ENCODE assay signal across 17 cellular contexts in genomic region chr20:47310729-47311128, GRCh38. TPM values are rescaled to one million over a fixed set of nuclear protein-coding genes. Genes with fewer than 3 reads are reported as not detected.
DNase-seq lines count a peak whose midpoint lies in the region; ATAC-seq, FAIRE-seq and TF ChIP-seq lines count a peak whose summit lies in the region.
"Had no signal": no experiment of that assay in that cellular context is flagged by ENCODE, and none has a peak within 500 bp of the region (broad histone marks: within the 10 kb centered on the region; RNA-seq: fewer than 3 reads in every experiment).

No MANE protein-coding gene starts in this region.

- no peak for TF ChIP-seq RAD21 in HepG2 (CRISPR knock-in tag; IDR thresholded peaks at IDR 0.05)

- FAIRE-seq in HepG2 (lab: Jason Lieb, UNC), result no peak
- FAIRE-seq: D721Med, islet of Langerhans had no signal

- H3K27ac ChIP-seq in HepG2 (ENCODE audit: extremely low read length, insufficient read depth, low read length) (peak overlapping the region; percentile 0), right lobe of liver (no peak overlapping the region)

- intact Hi-C loops in HepG2 (cut with micrococcal nuclease; ENCODE audit: unreplicated experiment), result no loop called here
- intact Hi-C loops in right lobe of liver (cut with DNase I), result no loop called here

- peaks cover 42 to 76% of the 10 kb centered on the region in 2 experiments for H3K36me3 ChIP-seq in HepG2 (replicated peaks in 1 of 2; ENCODE audit: control insufficient read depth in 1 of 2, insufficient read depth in 2 of 2, low read length in 2 of 2)
- peaks cover 0 to 11% (median 1%) of the 10 kb centered on the region in 4 donors for H3K36me3 ChIP-seq in right lobe of liver

- peaks cover 13% of the 10 kb centered on the region for H3K36me3 Mint-ChIP-seq in endothelial cell (ENCODE audit: low read depth, unreplicated experiment)
- peaks cover 35% of the 10 kb centered on the region for H3K36me3 Mint-ChIP-seq in osteocyte (ENCODE audit: unreplicated experiment)

- no TSS peak for BruUV-seq in HepG2 (replicated peaks; lab: Mats Ljungman, UMichigan)

- no peak overlapping the region for H2AFZ ChIP-seq in HepG2 (ENCODE audit: low read length)

- peaks cover 2% of the 10 kb centered on the region for H3K27me3 Mint-ChIP-seq in endothelial cell (ENCODE audit: unreplicated experiment)
- no peaks in the 10 kb centered on the region for H3K27me3 Mint-ChIP-seq in osteocyte (ENCODE audit: unreplicated experiment)
- H3K27me3 Mint-ChIP-seq: activated naive CD4-positive, alpha-beta T cell treated with anti-CD3 and anti-CD28 coated beads, Interleukin-2, amount 50 U/mL, for 24 hours had no signal

- H3K27me3 ChIP-seq in HepG2 (ENCODE audit: control insufficient read depth in 1 of 2, insufficient read depth in 2 of 2, low read length in 2 of 2) (no peaks in the 10 kb centered on the region), right lobe of liver (no peaks in the 10 kb centered on the region)
- H3K27me3 ChIP-seq: Peyer's patch had no signal

- POLR2A ChIA-PET in HepG2 (lab: Yijun Ruan, JAX), result interaction anchor here (2.7 kb wide), 1 partner anchor 50 kb away, joined by 8 read pairs; no protein-coding TSS in a partner anchor

- in situ Hi-C loops in HepG2 (cut with HindIII; ENCODE audit: extremely low pct_ligation_motif_present, low pct_unique_long_range_greater_than_20kb), result no loop called here

- TF ChIP-seq EP300 in HepG2 (IDR thresholded peaks at IDR 0.05; ENCODE audit: low read depth in 2 of 2, low read length in 2 of 2) (no peak), HepG2 (CRISPR knock-in tag; IDR thresholded peaks at IDR 0.05; ENCODE audit: borderline replicate concordance) (no peak)

- H3K9me3 Mint-ChIP-seq in endothelial cell (ENCODE audit: unreplicated experiment) (no peaks in the 10 kb centered on the region), osteocyte (ENCODE audit: unreplicated experiment) (no peaks in the 10 kb centered on the region)
- H3K9me3 Mint-ChIP-seq: activated naive CD4-positive, alpha-beta T cell treated with anti-CD3 and anti-CD28 coated beads, Interleukin-2, amount 50 U/mL, for 24 hours had no signal

- H3K4me1 ChIP-seq in HepG2 (ENCODE audit: insufficient read depth, low read length) (peaks cover 67% of the 10 kb centered on the region), right lobe of liver (no peaks in the 10 kb centered on the region)

- no peak overlapping the region for H3K4me2 ChIP-seq in HepG2 (ENCODE audit: low read depth, low read length)

- H3K9me3 ChIP-seq in HepG2 (ENCODE audit: low read length) (no peaks in the 10 kb centered on the region), right lobe of liver (no peaks in the 10 kb centered on the region)
- H3K9me3 ChIP-seq: Peyer's patch had no signal

- H3K4me1 Mint-ChIP-seq in endothelial cell (ENCODE audit: unreplicated experiment) (peaks cover 32% of the 10 kb centered on the region), osteocyte (ENCODE audit: unreplicated experiment) (peaks cover 49% of the 10 kb centered on the region)

- DNase-seq in HepG2 (ENCODE audit: low spot score) (no peak), right lobe of liver (no peak), endothelial cell (ENCODE audit: low spot score) (no peak), osteocyte (ENCODE audit: extremely low spot score, unreplicated experiment) (no peak), GM20000 (ENCODE audit: low spot score) (no peak)
- DNase-seq: activated CD8-positive, alpha-beta memory T cell treated with anti-CD3 and anti-CD28 coated beads, Interleukin-2, amount 50 U/mL, for 4 hours; caudate nucleus; NCI-H2081; NCI-H748 treated with DMSO at 0.1 percent for 48 hours; Peyer's patch had no signal

- H3K4me3 ChIP-seq in HepG2 (replicated peaks in 1 of 3; ENCODE audit: insufficient read depth in 1 of 3, low read depth in 2 of 3, low read length in 3 of 3) (no peak overlapping the region), right lobe of liver (no peak overlapping the region)
- H3K4me3 ChIP-seq: Peyer's patch had no signal

- TF ChIP-seq CTCF in HepG2 (CRISPR knock-in tag; IDR thresholded peaks at IDR 0.05) (no peak), right lobe of liver (IDR thresholded peaks at IDR 0.05) (no peak), endothelial cell (IDR thresholded peaks at IDR 0.05; ENCODE audit: unreplicated experiment) (no peak), osteocyte (IDR thresholded peaks at IDR 0.05) (no peak), GM20000 (IDR thresholded peaks at IDR 0.05; ENCODE audit: extremely low read depth, missing control alignments) (no peak)

- H3K4me3 Mint-ChIP-seq in endothelial cell (ENCODE audit: unreplicated experiment), result peak overlapping the region; percentile 21
- no peak overlapping the region for H3K4me3 Mint-ChIP-seq in osteocyte (ENCODE audit: unreplicated experiment)
- H3K4me3 Mint-ChIP-seq: activated naive CD4-positive, alpha-beta T cell treated with anti-CD3 and anti-CD28 coated beads, Interleukin-2, amount 50 U/mL, for 24 hours had no signal

- WGBS in HepG2 (ENCODE audit: low lambda C conversion rate), result 90% methylated on average over 8 of the region's 8 CpGs
- WGBS in right lobe of liver (ENCODE audit: insufficient coverage, low coverage, low lambda C conversion rate, missing lambda C conversion rate), result 75% methylated on average over 7 of the region's 8 CpGs

- CTCF ChIA-PET in HepG2 (lab: Yijun Ruan, JAX; ENCODE audit: low intra/inter-chr PET ratio, low total read pairs), result no interaction called here

- no peak for TF ChIP-seq POLR2A in HepG2 (IDR thresholded peaks at IDR 0.05; ENCODE audit: insufficient read depth in 1 of 2, low read depth in 2 of 2, low read length in 2 of 2)
- no peak for TF ChIP-seq POLR2A in right lobe of liver (IDR thresholded peaks at IDR 0.05)

- ATAC-seq in HepG2 (no peak), right lobe of liver (no peak), HG03280 (IDR thresholded peaks at IDR 0.05; ENCODE audit: unreplicated experiment) (no peak), GM21717 (IDR thresholded peaks at IDR 0.05; ENCODE audit: unreplicated experiment) (no peak), HG02870 (IDR thresholded peaks at IDR 0.05; ENCODE audit: unreplicated experiment) (no peak)
- ATAC-seq: activated CD4-positive, CD25-positive, alpha-beta regulatory T cell treated with anti-CD3 and anti-CD28 coated beads, Interleukin-2, amount 50 U/mL, for 24 hours had no signal

- H3K79me2 ChIP-seq in HepG2 (ENCODE audit: insufficient read depth, low read length), result peaks cover 94% of the 10 kb centered on the region

- peaks cover 81% of the 10 kb centered on the region for H4K20me1 ChIP-seq in HepG2 (ENCODE audit: insufficient read depth, low read length)

- no peak overlapping the region for H3K9ac ChIP-seq in HepG2 (ENCODE audit: insufficient read depth, low read depth, low read length)

- peak overlapping the region; percentile 85 for H3K27ac Mint-ChIP-seq in endothelial cell (ENCODE audit: unreplicated experiment)
- peak overlapping the region; percentile 58 for H3K27ac Mint-ChIP-seq in osteocyte (ENCODE audit: unreplicated experiment)

TF ChIP-seq in HepG2, 621 proteins besides CTCF, POLR2A, EP300 and RAD21:
- no peak for TF ChIP-seq ZNF44 (CRISPR knock-in tag; IDR thresholded peaks at IDR 0.05)
- peak; percentile 65 for TF ChIP-seq RBM22 (optimal IDR thresholded peaks at IDR 0.05; ENCODE audit: low read length)
- peak; percentile 29; the same call in 1 of the 2 replicates for TF ChIP-seq THAP7 (CRISPR knock-in tag; IDR thresholded peaks at IDR 0.05)

RNA-seq across cellular contexts. Expression of gene ZMYND8, which starts 45.8 kb away (rescaled TPM):
- 53.9 and 71.9 TPM in 2 replicates for total RNA-seq in HepG2 (2016; rRNA removed; fragmentation: Illumina TruSeq; extraction: Trizol)
- 45.3 and 50.7 TPM in 2 replicates for total RNA-seq in HepG2 (2016; cell fraction: cytosol; rRNA removed; fragmentation: Illumina TruSeq; extraction: Trizol; ENCODE audit: low read depth)
- 54.7 and 64.5 TPM in 2 replicates for total RNA-seq in HepG2 (2016; cell fraction: insoluble cytoplasmic fraction; rRNA removed; fragmentation: Illumina TruSeq; extraction: Trizol)
- total RNA-seq in HepG2 (2016; cell fraction: membrane; rRNA removed; fragmentation: Illumina TruSeq; extraction: Trizol), result 30.6 and 34.0 TPM in 2 replicates
- total RNA-seq in HepG2 (2016; cell fraction: nucleus; rRNA removed; fragmentation: Illumina TruSeq; extraction: Trizol), result 90.9 and 106 TPM in 2 replicates
- 81.4 and 84.7 TPM in 2 replicates for polyA plus RNA-seq in HepG2 (2011; rRNA removed)
- 41.2 and 45.2 TPM in 2 replicates for polyA plus RNA-seq in HepG2 (2011; cell fraction: cytosol; rRNA removed)
- polyA plus RNA-seq in HepG2 (2011; cell fraction: nucleus; rRNA removed), result 139 and 149 TPM in 2 replicates
- 50.4 and 60.2 TPM in 2 replicates for polyA plus RNA-seq in HepG2 (2012)
- polyA plus RNA-seq in HepG2 (2016; cell fraction: cytosol; fragmentation: Illumina TruSeq; extraction: Trizol; ENCODE audit: low read depth), result 1.9 and 2.5 TPM in 2 replicates
- 42.7 and 55.7 TPM in 2 replicates for polyA plus RNA-seq in HepG2 (2016; cell fraction: insoluble cytoplasmic fraction; fragmentation: Illumina TruSeq; extraction: Trizol; ENCODE audit: low read depth)
- 7.9 and 9.1 TPM in 2 replicates for polyA plus RNA-seq in HepG2 (2016; cell fraction: membrane; fragmentation: Illumina TruSeq; extraction: Trizol; ENCODE audit: low read depth)
- polyA plus RNA-seq in HepG2 (2016; cell fraction: nucleus; fragmentation: Illumina TruSeq; extraction: Trizol; ENCODE audit: insufficient read depth, low read depth), result 103 and 106 TPM in 2 replicates
- polyA minus RNA-seq in HepG2 (2011; rRNA and poly(A)+ RNA removed; ENCODE audit: low replicate concordance), result 14.1 and 79.4 TPM in 2 replicates
- polyA minus RNA-seq in HepG2 (2011; cell fraction: cytosol; rRNA and poly(A)+ RNA removed), result 66.7 and 69.5 TPM in 2 replicates
- 190 and 220 TPM in 2 replicates for polyA minus RNA-seq in HepG2 (2011; cell fraction: nucleus; rRNA and poly(A)+ RNA removed)
- total RNA-seq in right lobe of liver, result 10 to 100 TPM in 5 of 6 experiments, 1 to 10 TPM in 1; 7.8 to 25.7 (median 13.8) TPM
- 109 TPM for total RNA-seq in endothelial cell (ENCODE audit: unreplicated experiment)
- 96.5 and 111 TPM in 2 replicates for total RNA-seq in osteocyte
